In genomic region chr4:105624530-105624929, GRCh38 we compare ENCODE assay signal across 8 cellular contexts.
DNase-seq lines count a peak whose midpoint lies in the region; ATAC-seq, FAIRE-seq and TF ChIP-seq lines count a peak whose summit lies in the region.

No MANE protein-coding gene starts in this region.

- TF ChIP-seq CTCF in astrocyte (IDR thresholded peaks at IDR 0.05; ENCODE audit: insufficient read depth, low read depth, low read length) (no peak), pancreas (IDR thresholded peaks at IDR 0.05) (no peak), glutamatergic neuron (IDR thresholded peaks at IDR 0.05; ENCODE audit: partially characterized antibody, unreplicated experiment) (no peak)

- no peaks in the 10 kb centered on the region for H3K9me3 ChIP-seq in astrocyte (ENCODE audit: insufficient read depth, low read depth, low read length)
- H3K9me3 ChIP-seq in pancreas: no peaks in the 10 kb centered on the region

- H3K27me3 ChIP-seq in astrocyte (ENCODE audit: insufficient read depth, low read length) (no peaks in the 10 kb centered on the region), pancreas (no peaks in the 10 kb centered on the region)

- no peak overlapping the region for H3K27ac ChIP-seq in astrocyte (ENCODE audit: low read depth, low read length)
- H3K27ac ChIP-seq in pancreas: no peak overlapping the region

- intact Hi-C loops in pancreas (cut with DNase I): no loop called here

- H3K27me3 Mint-ChIP-seq in astrocyte (ENCODE audit: low read depth, unreplicated experiment) (peaks cover 3% of the 10 kb centered on the region), glutamatergic neuron (ENCODE audit: unreplicated experiment) (no peaks in the 10 kb centered on the region)

- no peaks in the 10 kb centered on the region for H3K79me2 ChIP-seq in astrocyte (ENCODE audit: insufficient read depth, low read length)

- no peaks in the 10 kb centered on the region for H4K20me1 ChIP-seq in astrocyte (ENCODE audit: insufficient read depth, low read length)

- ATAC-seq in GM19023 (IDR thresholded peaks at IDR 0.05; ENCODE audit: unreplicated experiment) (peak; percentile 67), HG02938 (IDR thresholded peaks at IDR 0.05; ENCODE audit: unreplicated experiment) (peak; percentile 44), pancreas (peak; percentile 27 to 64 (median 44))

- H3K36me3 Mint-ChIP-seq in astrocyte (ENCODE audit: low read depth, unreplicated experiment) (no peaks in the 10 kb centered on the region), glutamatergic neuron (ENCODE audit: unreplicated experiment) (no peaks in the 10 kb centered on the region)

- WGBS in pancreas, 2 donors: 30 to 33% methylated on average over 4 of the region's 4 CpGs

- H2AFZ ChIP-seq in astrocyte (ENCODE audit: low read depth, low read length): peak overlapping the region; percentile 43

- no peak overlapping the region for H3K4me3 ChIP-seq in astrocyte (ENCODE audit: insufficient read depth, low read depth, low read length)
- H3K4me3 ChIP-seq in pancreas: no peak overlapping the region

- peak overlapping the region; percentile 59 for H3K4me2 ChIP-seq in astrocyte (ENCODE audit: low read length)

- DNase-seq in astrocyte (ENCODE audit: low read depth): peak; percentile 81
- DNase-seq in pancreas: peak in 4 of 6 donors; percentile 19 to 40 (median 34)
- no peak for DNase-seq in NCI-H1694 treated with DMSO at 0.1 percent for 48 hours (lab: John Stamatoyannopoulos, UW)
- no peak for DNase-seq in activated T-cell treated with anti-CD3 and anti-CD28 coated beads, Interleukin-2, amount 50 U/mL, for 48 hours
- DNase-seq in HuH-7.5 (ENCODE audit: low spot score): no peak
- DNase-seq in glutamatergic neuron: no peak

- no peak overlapping the region for H3K27ac Mint-ChIP-seq in astrocyte (ENCODE audit: unreplicated experiment)
- no peak overlapping the region for H3K27ac Mint-ChIP-seq in glutamatergic neuron (ENCODE audit: unreplicated experiment)

- no peak overlapping the region for H3K4me3 Mint-ChIP-seq in astrocyte (ENCODE audit: unreplicated experiment)
- H3K4me3 Mint-ChIP-seq in glutamatergic neuron (ENCODE audit: unreplicated experiment): no peak overlapping the region

- H3K36me3 ChIP-seq in astrocyte (ENCODE audit: insufficient read depth, low read length) (no peaks in the 10 kb centered on the region), pancreas (no peaks in the 10 kb centered on the region)

- H3K9me3 Mint-ChIP-seq in astrocyte (ENCODE audit: unreplicated experiment) (no peaks in the 10 kb centered on the region), glutamatergic neuron (ENCODE audit: unreplicated experiment) (no peaks in the 10 kb centered on the region)

- H3K4me1 ChIP-seq in astrocyte (ENCODE audit: insufficient read depth, low read length) (peaks cover 25% of the 10 kb centered on the region), pancreas (peaks cover 9 to 28% (median 24%) of the 10 kb centered on the region in 3 donors)

- no peak overlapping the region for H3K9ac ChIP-seq in astrocyte (ENCODE audit: low read length)

- no peak for FAIRE-seq in astrocyte (lab: Jason Lieb, UNC)
- no peak for FAIRE-seq in pancreas (lab: Jason Lieb, UNC)

- H3K4me1 Mint-ChIP-seq in astrocyte (ENCODE audit: low read depth, unreplicated experiment) (peaks cover 9% of the 10 kb centered on the region), glutamatergic neuron (ENCODE audit: low read depth, unreplicated experiment) (no peaks in the 10 kb centered on the region)

Comparison
In these comparisons a context has a peak if more than half of its experiments do, and no peak if none do; other contexts are left out.
1. DNase-seq: peak in astrocyte (single experiment) and pancreas (4 of 6); none in NCI-H1694 treated with DMSO at 0.1 percent for 48 hours (single experiment), activated T-cell treated with anti-CD3 and anti-CD28 coated beads, Interleukin-2, amount 50 U/mL, for 48 hours (0 of 2), HuH-7.5 (single experiment) and glutamatergic neuron (single experiment).
2. Peak in every context shown above with its lines, with median percentiles within 50 percentile points of each other: ATAC-seq.